In genomic region chr5:158796812-158797497, GRCh38 we compare ENCODE assay signal across 13 cellular contexts.
"Had no signal": no experiment of that assay in that cellular context is flagged by ENCODE, and none has a peak within 500 bp of the region (broad histone marks: within the 10 kb centered on the region; RNA-seq: fewer than 3 reads in every experiment).

No MANE protein-coding gene starts in this region.

- H3K9me3 ChIP-seq: heart left ventricle had no signal

- H3K36me3 Mint-ChIP-seq: activated naive CD8-positive, alpha-beta T cell treated with anti-CD3 and anti-CD28 coated beads, Interleukin-2, amount 10 ng/mL, durations not matched to agents 7 days and 5 days had no signal

- H3K9ac ChIP-seq: parathyroid adenoma had no signal

- H2AFZ ChIP-seq: parathyroid adenoma had no signal

- H3K27ac ChIP-seq: foreskin keratinocyte, parathyroid adenoma, VCaP had no signal

- H3K4me3 ChIP-seq: heart left ventricle had no signal

- H3K4me1 ChIP-seq: foreskin keratinocyte, parathyroid adenoma had no signal

- FAIRE-seq: astrocyte, colon had no signal

- DNase-seq: activated CD8-positive, alpha-beta memory T cell treated with anti-CD3 and anti-CD28 coated beads, Interleukin-2, amount 50 U/mL, for 48 hours; activated CD8-positive, alpha-beta T cell treated with anti-CD3 and anti-CD28 coated beads, Interleukin-2, amount 10 ng/mL, durations not matched to agents 7 days and 5 days; activated naive CD8-positive, alpha-beta T cell treated with anti-CD3 and anti-CD28 coated beads, Interleukin-2, amount 10 ng/mL, durations not matched to agents 7 days and 5 days; effector CD4-positive, alpha-beta T cell; foreskin keratinocyte; T1000 had no signal

- H3K27me3 ChIP-seq: foreskin keratinocyte, heart left ventricle had no signal

- ATAC-seq: activated CD8-positive, alpha-beta T cell treated with anti-CD3 and anti-CD28 coated beads, Interleukin-2, amount 10 ng/mL, durations not matched to agents 7 days and 5 days; foreskin keratinocyte; stimulated activated memory B cell treated with anti-CD40 and anti-IgM and Interleukin-4, amounts not matched to agents 10 μg/mL and 1 μg/mL and 100 μg/mL, for 72 hours had no signal

- H3K79me2 ChIP-seq: parathyroid adenoma had no signal

- H3K27me3 Mint-ChIP-seq: activated naive CD8-positive, alpha-beta T cell treated with anti-CD3 and anti-CD28 coated beads, Interleukin-2, amount 10 ng/mL, durations not matched to agents 7 days and 5 days; stimulated activated memory B cell treated with anti-CD40 and anti-IgM and Interleukin-4, amounts not matched to agents 10 μg/mL and 1 μg/mL and 100 μg/mL, for 72 hours had no signal

- H3K4me3 Mint-ChIP-seq: activated CD8-positive, alpha-beta T cell treated with anti-CD3 and anti-CD28 coated beads, Interleukin-2, amount 10 ng/mL, durations not matched to agents 7 days and 5 days; activated naive CD8-positive, alpha-beta T cell treated with anti-CD3 and anti-CD28 coated beads, Interleukin-2, amount 10 ng/mL, durations not matched to agents 7 days and 5 days; neural crest cell; stimulated activated memory B cell treated with anti-CD40 and anti-IgM and Interleukin-4, amounts not matched to agents 10 μg/mL and 1 μg/mL and 100 μg/mL, for 72 hours had no signal

- H3K9me3 Mint-ChIP-seq: activated naive CD8-positive, alpha-beta T cell treated with anti-CD3 and anti-CD28 coated beads, Interleukin-2, amount 10 ng/mL, durations not matched to agents 7 days and 5 days; neural crest cell; stimulated activated memory B cell treated with anti-CD40 and anti-IgM and Interleukin-4, amounts not matched to agents 10 μg/mL and 1 μg/mL and 100 μg/mL, for 72 hours had no signal

- H3K4me1 Mint-ChIP-seq: activated naive CD8-positive, alpha-beta T cell treated with anti-CD3 and anti-CD28 coated beads, Interleukin-2, amount 10 ng/mL, durations not matched to agents 7 days and 5 days had no signal

- H3K27ac Mint-ChIP-seq: activated CD8-positive, alpha-beta T cell treated with anti-CD3 and anti-CD28 coated beads, Interleukin-2, amount 10 ng/mL, durations not matched to agents 7 days and 5 days; activated naive CD8-positive, alpha-beta T cell treated with anti-CD3 and anti-CD28 coated beads, Interleukin-2, amount 10 ng/mL, durations not matched to agents 7 days and 5 days; stimulated activated memory B cell treated with anti-CD40 and anti-IgM and Interleukin-4, amounts not matched to agents 10 μg/mL and 1 μg/mL and 100 μg/mL, for 72 hours had no signal
